In the genomic region with DNA sequence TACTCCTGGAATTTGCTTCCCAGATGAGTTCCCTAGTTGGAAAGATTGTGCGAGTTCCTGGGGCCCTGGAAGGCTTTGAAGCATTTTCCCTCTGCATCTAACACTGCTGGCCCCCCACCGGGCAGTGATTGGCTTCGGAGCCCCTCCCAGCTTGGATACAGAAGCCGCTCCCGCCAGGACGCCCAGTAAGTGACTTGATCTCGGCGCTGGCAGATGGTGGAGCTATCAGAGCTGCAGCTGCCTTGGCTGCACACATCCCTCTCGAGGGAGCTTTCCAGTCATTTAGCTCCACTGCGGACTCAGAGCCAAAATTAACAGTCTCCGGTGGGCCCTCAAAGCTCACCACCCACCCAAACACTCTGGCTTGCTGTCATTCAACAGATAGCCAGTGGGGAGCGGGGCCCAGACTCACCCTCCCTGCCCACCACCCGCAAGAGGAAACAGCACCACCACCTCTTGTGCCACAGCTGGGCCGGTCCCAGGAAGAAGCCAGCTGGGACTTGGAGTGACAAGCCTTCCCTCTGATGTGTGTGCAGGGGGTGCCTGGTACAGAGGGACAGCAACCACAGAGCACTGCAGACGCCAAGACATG, we compare ENCODE assay signal across 14 cellular contexts.
DNase-seq lines count a peak whose midpoint lies in the region; ATAC-seq and TF ChIP-seq lines count a peak whose summit lies in the region.
"Had no signal": no experiment of that assay in that cellular context is flagged by ENCODE, and none has a peak within 500 bp of the region (broad histone marks: within the 10 kb centered on the region; RNA-seq: fewer than 3 reads in every experiment).

No MANE protein-coding gene starts in this region.

- no peaks in the 10 kb centered on the region for H3K9me3 ChIP-seq in breast epithelium
- H3K9me3 ChIP-seq: sigmoid colon, thyroid gland had no signal

- H3K27ac Mint-ChIP-seq in mesothelial cell of epicardium, result no peak overlapping the region
- H3K27ac Mint-ChIP-seq: activated T-cell treated with anti-CD3 and anti-CD28 coated beads, Interleukin-2, amount 50 U/mL, for 72 hours had no signal

- ATAC-seq in GM18498 (IDR thresholded peaks at IDR 0.05; ENCODE audit: unreplicated experiment) (no peak), GM18520 (IDR thresholded peaks at IDR 0.05; ENCODE audit: unreplicated experiment) (no peak)
- ATAC-seq: activated T-cell treated with anti-CD3 and anti-CD28 coated beads, Interleukin-2, amount 50 U/mL, for 72 hours had no signal

- H3K27me3 Mint-ChIP-seq in mesothelial cell of epicardium (ENCODE audit: low read depth), result no peaks in the 10 kb centered on the region

- intact Hi-C loops in breast epithelium (cut with DNase I; ENCODE audit: low total_unique reads), result no loop called here

- no peak overlapping the region for H3K4me3 ChIP-seq in breast epithelium
- H3K4me3 ChIP-seq: sigmoid colon, thyroid gland had no signal

- no peak overlapping the region for H3K27ac ChIP-seq in breast epithelium
- H3K27ac ChIP-seq: sigmoid colon, thyroid gland, VCaP had no signal

- no peaks in the 10 kb centered on the region for H3K36me3 ChIP-seq in breast epithelium
- H3K36me3 ChIP-seq: sigmoid colon, thyroid gland had no signal

- no peaks in the 10 kb centered on the region for H3K36me3 Mint-ChIP-seq in mesothelial cell of epicardium

- TF ChIP-seq POLR2A in breast epithelium (IDR thresholded peaks at IDR 0.05), result no peak

- no peaks in the 10 kb centered on the region for H3K27me3 ChIP-seq in breast epithelium
- H3K27me3 ChIP-seq: thyroid gland had no signal

- H3K9me3 Mint-ChIP-seq in mesothelial cell of epicardium, result peaks cover 4% of the 10 kb centered on the region
- H3K9me3 Mint-ChIP-seq: activated T-cell treated with anti-CD3 and anti-CD28 coated beads, Interleukin-2, amount 50 U/mL, for 72 hours had no signal

- H3K4me1 Mint-ChIP-seq in mesothelial cell of epicardium, result peaks cover 6% of the 10 kb centered on the region

- TF ChIP-seq CTCF in breast epithelium (IDR thresholded peaks at IDR 0.05), result no peak
- no peak for TF ChIP-seq CTCF in mesothelial cell of epicardium (IDR thresholded peaks at IDR 0.05; ENCODE audit: unreplicated experiment)

- DNase-seq in COR-L47 (lab: John Stamatoyannopoulos, UW), result peak; percentile 50
- DNase-seq in NCI-H2081 (lab: John Stamatoyannopoulos, UW), result peak; percentile 68 to 79
- DNase-seq in anterior cingulate cortex (lab: John Stamatoyannopoulos, UW), result peak in 52 of 58 donors; percentile 41 to 95 (median 82)
- DNase-seq in middle frontal gyrus (ENCODE audit: extremely low spot score, low spot score), result peak; percentile 69
- DNase-seq in breast epithelium (ENCODE audit: low spot score in 2 of 2), result no peak
- no peak for DNase-seq in mesothelial cell of epicardium (ENCODE audit: low spot score in 2 of 2, unreplicated experiment in 2 of 2)
- DNase-seq: activated T-cell treated with anti-CD3 and anti-CD28 coated beads, Interleukin-2, amount 50 U/mL, for 72 hours; NCI-H1105; SHP77 treated with DMSO at 0.1 percent for 48 hours; sigmoid colon; thyroid gland had no signal

- H3K4me1 ChIP-seq in breast epithelium, result no peaks in the 10 kb centered on the region
- H3K4me1 ChIP-seq: sigmoid colon, thyroid gland had no signal

- no peak overlapping the region for H3K4me3 Mint-ChIP-seq in mesothelial cell of epicardium
- H3K4me3 Mint-ChIP-seq: activated T-cell treated with anti-CD3 and anti-CD28 coated beads, Interleukin-2, amount 50 U/mL, for 72 hours had no signal

Comparison
In these comparisons a context has a peak if more than half of its experiments do, and no peak if none do; other contexts are left out.
1. DNase-seq: peak in COR-L47 (single experiment), NCI-H2081 (2 of 2), anterior cingulate cortex (52 of 58) and middle frontal gyrus (single experiment); none in breast epithelium (0 of 2) and mesothelial cell of epicardium (0 of 2).